In the genomic region with DNA sequence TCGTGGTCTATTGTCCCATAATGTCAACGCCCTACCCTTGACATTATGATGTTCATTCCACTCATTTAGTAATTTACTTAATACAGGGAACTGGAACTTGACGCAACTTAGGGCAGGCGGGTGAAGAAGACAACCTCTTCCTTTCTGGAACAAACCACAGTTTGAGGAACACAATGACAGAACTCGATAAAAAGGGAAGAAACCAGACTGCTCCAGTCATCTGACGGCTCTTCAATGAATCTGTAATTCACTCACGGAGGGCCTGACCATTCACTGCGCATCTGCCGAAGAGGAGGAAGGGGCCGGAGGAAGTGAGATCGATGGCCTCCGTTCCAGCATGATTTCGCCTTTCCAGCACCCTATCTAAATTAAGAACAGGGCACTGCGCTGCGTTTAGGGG, we compare ENCODE assay signal across 9 cellular contexts.
DNase-seq lines count a peak whose midpoint lies in the region; ATAC-seq and TF ChIP-seq lines count a peak whose summit lies in the region.
"Had no signal": no experiment of that assay in that cellular context is flagged by ENCODE, and none has a peak within 500 bp of the region (broad histone marks: within the 10 kb centered on the region; RNA-seq: fewer than 3 reads in every experiment).

No MANE protein-coding gene starts in this region.

- H3K27ac ChIP-seq in body of pancreas (peak overlapping the region in 3 of 4 donors; percentile 69 to 75 (median 73)), upper lobe of left lung (peak overlapping the region; percentile 73 to 82 (median 79))

- TF ChIP-seq CTCF in body of pancreas (IDR thresholded peaks at IDR 0.05) (no peak), mucosa of descending colon (IDR thresholded peaks at IDR 0.05) (no peak), upper lobe of left lung (IDR thresholded peaks at IDR 0.05) (no peak), nephron progenitor cell (IDR thresholded peaks at IDR 0.05) (no peak)

- H3K27me3 ChIP-seq in body of pancreas (no peaks in the 10 kb centered on the region), upper lobe of left lung (no peaks in the 10 kb centered on the region)

- TF ChIP-seq POLR2A in body of pancreas (IDR thresholded peaks at IDR 0.05) (peak in 2 of 3 donors; percentile 12 to 44), upper lobe of left lung (IDR thresholded peaks at IDR 0.05) (peak in 1 of 4 donors; percentile 63)

- ATAC-seq in body of pancreas (no peak), mucosa of descending colon (peak; percentile 29), upper lobe of left lung (ENCODE audit: low FRiP score in 2 of 2) (peak; percentile 61 to 87), HG03469 (IDR thresholded peaks at IDR 0.05; ENCODE audit: unreplicated experiment) (no peak), HG03175 (IDR thresholded peaks at IDR 0.05; ENCODE audit: unreplicated experiment) (no peak)

- no peak for DNase-seq in activated naive CD4-positive, alpha-beta T cell treated with anti-CD3 and anti-CD28 coated beads for 36 hours
- DNase-seq in activated naive CD4-positive, alpha-beta T cell treated with anti-CD3 and anti-CD28 coated beads, Interleukin-2, amount 50 U/mL, for 16 hours, result no peak
- DNase-seq in body of pancreas, result peak in 1 of 4 donors; percentile 61
- no peak for DNase-seq in mucosa of descending colon
- peak in 1 of 2 donors; percentile 68 for DNase-seq in upper lobe of left lung
- no peak for DNase-seq in nephron progenitor cell
- DNase-seq: NCI-H345 had no signal

- no peaks in the 10 kb centered on the region for H3K27me3 Mint-ChIP-seq in activated naive CD4-positive, alpha-beta T cell treated with anti-CD3 and anti-CD28 coated beads for 36 hours (ENCODE audit: low read depth)
- H3K27me3 Mint-ChIP-seq in nephron progenitor cell (ENCODE audit: low read depth, poor library complexity), result peaks cover 2% of the 10 kb centered on the region

- CTCF ChIA-PET in activated naive CD4-positive, alpha-beta T cell treated with anti-CD3 and anti-CD28 coated beads for 36 hours (lab: Charles Lee), result interaction anchor here (1.8 to 2.0 kb wide), 2 partner anchors 9 to 11 kb away, joined by 4 to 6 read pairs; no protein-coding TSS in a partner anchor

- H3K4me3 Mint-ChIP-seq in activated naive CD4-positive, alpha-beta T cell treated with anti-CD3 and anti-CD28 coated beads for 36 hours, result peak overlapping the region; percentile 7
- H3K4me3 Mint-ChIP-seq in nephron progenitor cell, result no peak overlapping the region

- H3K4me1 ChIP-seq in body of pancreas, result peaks cover 25% of the 10 kb centered on the region
- peaks cover 19% of the 10 kb centered on the region for H3K4me1 ChIP-seq in mucosa of descending colon (ENCODE audit: low read depth)
- peaks cover 8 to 21% (median 13%) of the 10 kb centered on the region in 4 donors for H3K4me1 ChIP-seq in upper lobe of left lung

- H3K27ac Mint-ChIP-seq in activated naive CD4-positive, alpha-beta T cell treated with anti-CD3 and anti-CD28 coated beads for 36 hours, result peak overlapping the region; percentile 90
- no peak overlapping the region for H3K27ac Mint-ChIP-seq in nephron progenitor cell

- no peak for TF ChIP-seq EP300 in upper lobe of left lung (IDR thresholded peaks at IDR 0.05)

- H3K4me3 ChIP-seq in body of pancreas, result no peak overlapping the region
- no peak overlapping the region for H3K4me3 ChIP-seq in mucosa of descending colon
- H3K4me3 ChIP-seq in upper lobe of left lung, result no peak overlapping the region

- peaks cover 68% of the 10 kb centered on the region for H3K4me1 Mint-ChIP-seq in activated naive CD4-positive, alpha-beta T cell treated with anti-CD3 and anti-CD28 coated beads for 36 hours (ENCODE audit: low read depth)
- H3K4me1 Mint-ChIP-seq in nephron progenitor cell, result peaks cover 39% of the 10 kb centered on the region

- no peaks in the 10 kb centered on the region for H3K9me3 ChIP-seq in body of pancreas
- H3K9me3 ChIP-seq in mucosa of descending colon, result no peaks in the 10 kb centered on the region
- H3K9me3 ChIP-seq in upper lobe of left lung, result no peaks in the 10 kb centered on the region

- peaks cover 48% of the 10 kb centered on the region for H3K36me3 Mint-ChIP-seq in activated naive CD4-positive, alpha-beta T cell treated with anti-CD3 and anti-CD28 coated beads for 36 hours (ENCODE audit: low read depth)
- peaks cover 28% of the 10 kb centered on the region for H3K36me3 Mint-ChIP-seq in nephron progenitor cell (ENCODE audit: low read depth)

- H3K36me3 ChIP-seq in body of pancreas (replicated peaks in 1 of 2; ENCODE audit: insufficient read depth in 1 of 2, low read depth in 2 of 2), result no peaks in the 10 kb centered on the region
- no peaks in the 10 kb centered on the region for H3K36me3 ChIP-seq in mucosa of descending colon (ENCODE audit: low read depth)
- H3K36me3 ChIP-seq in upper lobe of left lung, result no peaks in the 10 kb centered on the region

- 68 to 88% methylated on average over 15 of the region's 15 CpGs for WGBS in body of pancreas, 2 donors
- WGBS in upper lobe of left lung, 2 donors, result 81 to 83% methylated on average over 15 of the region's 15 CpGs

- peaks cover 28% of the 10 kb centered on the region for H3K9me3 Mint-ChIP-seq in activated naive CD4-positive, alpha-beta T cell treated with anti-CD3 and anti-CD28 coated beads for 36 hours
- peaks cover 16% of the 10 kb centered on the region for H3K9me3 Mint-ChIP-seq in nephron progenitor cell

- intact Hi-C loops in activated naive CD4-positive, alpha-beta T cell treated with anti-CD3 and anti-CD28 coated beads for 36 hours (cut with micrococcal nuclease), result loop anchor here (5.0 kb wide), 1 partner anchor 131 kb away; a partner anchor contains a TSS
- intact Hi-C loops in body of pancreas (cut with DNase I) (no loop called here), mucosa of descending colon (cut with DNase I, micrococcal nuclease) (no loop called here)

Comparison
In these comparisons a context has a peak if more than half of its experiments do, and no peak if none do; other contexts are left out.
1. ATAC-seq: peak in mucosa of descending colon (single experiment) and upper lobe of left lung (2 of 2); none in body of pancreas (single experiment), HG03469 (single experiment) and HG03175 (single experiment).